Comparison of ENCODE assay signal across 8 cellular contexts in genomic region chrX:226474-227164, GRCh38. TPM values are rescaled to one million over a fixed set of nuclear protein-coding genes. Genes with fewer than 3 reads are reported as not detected.
A peak's percentile ranks its signal among the peaks of the same experiment; 100 is the strongest.
DNase-seq lines count a peak whose midpoint lies in the region; ATAC-seq and TF ChIP-seq lines count a peak whose summit lies in the region.
"Not testable (repeated sequence)": the region's sequence is repeated elsewhere in the genome, so short reads cannot be mapped to it uniquely, and the experiment has no call there.

No MANE protein-coding gene starts in this region.

- H3K4me1 ChIP-seq in GM23338 (ENCODE audit: insufficient read depth), result not testable (repeated sequence)

- H3K4me3 ChIP-seq in GM23338, result peak overlapping the region; percentile 49

- H3K4me3 Mint-ChIP-seq in CD4-positive, alpha-beta T cell; GM23338; activated CD4-positive, alpha-beta T cell treated with anti-CD3 and anti-CD28 coated beads for 36 hours; effector memory CD8-positive, alpha-beta T cell; stimulated activated effector memory CD8-positive, alpha-beta T cell treated with anti-CD3 and anti-CD28 coated beads, Interleukin-12 subunit alpha, Interleukin-12 subunit beta, amount 100 ng/mL, for 72 hours: not testable (repeated sequence)
- peak overlapping the region; percentile 82 for H3K4me3 Mint-ChIP-seq in nephron progenitor cell

- not testable (repeated sequence) for H3K36me3 ChIP-seq in GM23338 (ENCODE audit: insufficient read depth)

- not testable (repeated sequence) for H3F3A ChIP-seq in GM23338 (replicated peaks; ENCODE audit: low read depth)

- not testable (repeated sequence) for H3K9me3 ChIP-seq in CD4-positive, alpha-beta T cell (ENCODE audit: control insufficient read depth, low read length)

- DNase-seq in CD4-positive, alpha-beta T cell; GM23338 (ENCODE audit: low spot score); activated CD4-positive, alpha-beta T cell treated with anti-CD3 and anti-CD28 coated beads for 36 hours; effector memory CD8-positive, alpha-beta T cell; left colon; nephron progenitor cell; stimulated activated effector memory CD8-positive, alpha-beta T cell treated with anti-CD3 and anti-CD28 coated beads, Interleukin-12 subunit alpha, Interleukin-12 subunit beta, amount 100 ng/mL, for 72 hours (ENCODE audit: low spot score in 2 of 2): not testable (repeated sequence)

- not testable (repeated sequence) for H3K4me1 Mint-ChIP-seq in CD4-positive, alpha-beta T cell (ENCODE audit: low read depth); GM23338; activated CD4-positive, alpha-beta T cell treated with anti-CD3 and anti-CD28 coated beads for 36 hours; effector memory CD8-positive, alpha-beta T cell (ENCODE audit: low read depth in 2 of 2); nephron progenitor cell; stimulated activated effector memory CD8-positive, alpha-beta T cell treated with anti-CD3 and anti-CD28 coated beads, Interleukin-12 subunit alpha, Interleukin-12 subunit beta, amount 100 ng/mL, for 72 hours

- H3K4me2 ChIP-seq in GM23338, result not testable (repeated sequence)

- H2AFZ ChIP-seq in GM23338, result not testable (repeated sequence)

- H3K27me3 ChIP-seq in CD4-positive, alpha-beta T cell (ENCODE audit: control insufficient read depth, insufficient read depth, low read length); GM23338 (ENCODE audit: insufficient read depth): not testable (repeated sequence)

- POLR2A ChIA-PET in CD4-positive, alpha-beta T cell (lab: Charles Lee); activated CD4-positive, alpha-beta T cell treated with anti-CD3 and anti-CD28 coated beads for 36 hours (lab: Charles Lee): not testable (repeated sequence)

- not testable (repeated sequence) for H3K9me3 Mint-ChIP-seq in CD4-positive, alpha-beta T cell; GM23338; activated CD4-positive, alpha-beta T cell treated with anti-CD3 and anti-CD28 coated beads for 36 hours (ENCODE audit: low read depth); effector memory CD8-positive, alpha-beta T cell; nephron progenitor cell; stimulated activated effector memory CD8-positive, alpha-beta T cell treated with anti-CD3 and anti-CD28 coated beads, Interleukin-12 subunit alpha, Interleukin-12 subunit beta, amount 100 ng/mL, for 72 hours

- H4K20me1 ChIP-seq in GM23338 (replicated peaks; ENCODE audit: insufficient read depth), result not testable (repeated sequence)

- not testable (repeated sequence) for H3K36me3 Mint-ChIP-seq in CD4-positive, alpha-beta T cell (ENCODE audit: low read depth); GM23338 (ENCODE audit: low read depth); activated CD4-positive, alpha-beta T cell treated with anti-CD3 and anti-CD28 coated beads for 36 hours (ENCODE audit: low read depth); effector memory CD8-positive, alpha-beta T cell (ENCODE audit: insufficient read depth); nephron progenitor cell (ENCODE audit: low read depth); stimulated activated effector memory CD8-positive, alpha-beta T cell treated with anti-CD3 and anti-CD28 coated beads, Interleukin-12 subunit alpha, Interleukin-12 subunit beta, amount 100 ng/mL, for 72 hours

- peak; percentile 65 for ATAC-seq in CD4-positive, alpha-beta T cell (ENCODE audit: poor library complexity)
- not testable (repeated sequence) for ATAC-seq in GM23338
- peak; percentile 72 for ATAC-seq in HG03196 (IDR thresholded peaks at IDR 0.05; ENCODE audit: unreplicated experiment)
- peak; percentile 64 for ATAC-seq in activated CD4-positive, alpha-beta T cell treated with anti-CD3 and anti-CD28 coated beads for 36 hours
- peak; percentile 84 for ATAC-seq in effector memory CD8-positive, alpha-beta T cell (replicated peaks)
- peak; percentile 77 for ATAC-seq in left colon
- ATAC-seq in stimulated activated effector memory CD8-positive, alpha-beta T cell treated with anti-CD3 and anti-CD28 coated beads, Interleukin-12 subunit alpha, Interleukin-12 subunit beta, amount 100 ng/mL, for 72 hours, result peak; percentile 84

- not testable (repeated sequence) for H3K27ac Mint-ChIP-seq in CD4-positive, alpha-beta T cell; GM23338; activated CD4-positive, alpha-beta T cell treated with anti-CD3 and anti-CD28 coated beads for 36 hours; effector memory CD8-positive, alpha-beta T cell; nephron progenitor cell; stimulated activated effector memory CD8-positive, alpha-beta T cell treated with anti-CD3 and anti-CD28 coated beads, Interleukin-12 subunit alpha, Interleukin-12 subunit beta, amount 100 ng/mL, for 72 hours

- not testable (repeated sequence) for H3K27me3 Mint-ChIP-seq in CD4-positive, alpha-beta T cell; GM23338 (ENCODE audit: insufficient read depth, low read depth, poor library complexity); activated CD4-positive, alpha-beta T cell treated with anti-CD3 and anti-CD28 coated beads for 36 hours; effector memory CD8-positive, alpha-beta T cell; nephron progenitor cell (ENCODE audit: low read depth, poor library complexity)

- not testable (repeated sequence) for TF ChIP-seq CTCF in CD4-positive, alpha-beta T cell (IDR thresholded peaks at IDR 0.05); GM23338 (conservative IDR thresholded peaks at IDR 0.05; ENCODE audit: low read depth in 2 of 2); nephron progenitor cell (IDR thresholded peaks at IDR 0.05)

- CTCF ChIA-PET in CD4-positive, alpha-beta T cell (lab: Charles Lee); activated CD4-positive, alpha-beta T cell treated with anti-CD3 and anti-CD28 coated beads for 36 hours (lab: Charles Lee): not testable (repeated sequence)

- H3K79me2 ChIP-seq in GM23338 (replicated peaks; ENCODE audit: insufficient read depth), result not testable (repeated sequence)

- intact Hi-C loops in CD4-positive, alpha-beta T cell (cut with DNase I, micrococcal nuclease); activated CD4-positive, alpha-beta T cell treated with anti-CD3 and anti-CD28 coated beads for 36 hours (cut with DNase I, micrococcal nuclease); left colon (cut with DNase I, micrococcal nuclease): not testable (repeated sequence)

- H3K27ac ChIP-seq in CD4-positive, alpha-beta T cell (ENCODE audit: low read depth, low read length); GM23338 (ENCODE audit: low read depth): not testable (repeated sequence)

- H3K9me2 ChIP-seq in GM23338 (ENCODE audit: insufficient read depth), result not testable (repeated sequence)

RNA-seq across cellular contexts. Expression of gene PLCXD1, which starts 54.6 kb away (rescaled TPM):
- total RNA-seq in CD4-positive, alpha-beta T cell, result 10 to 100 TPM; 33.0 to 35.8 TPM
- 95.9 and 112 TPM in 2 replicates for total RNA-seq in GM23338 (2014; rRNA removed; shearing (Covaris generic))
- polyA plus RNA-seq in GM23338 (2016; fragmentation: Nextera tagmentation; extraction: Ambion mirVana), result 48.7 and 50.9 TPM in 2 replicates
- 100 to 1,000 TPM in 1 of 2 experiments, 10 to 100 TPM in 1; 92.8 to 127 TPM for total RNA-seq in activated CD4-positive, alpha-beta T cell treated with anti-CD3 and anti-CD28 coated beads for 36 hours
- 10 to 100 TPM; 12.6 to 19.1 TPM for total RNA-seq in left colon
